Comparison of ENCODE assay signal across 8 cellular contexts in the genomic region with DNA sequence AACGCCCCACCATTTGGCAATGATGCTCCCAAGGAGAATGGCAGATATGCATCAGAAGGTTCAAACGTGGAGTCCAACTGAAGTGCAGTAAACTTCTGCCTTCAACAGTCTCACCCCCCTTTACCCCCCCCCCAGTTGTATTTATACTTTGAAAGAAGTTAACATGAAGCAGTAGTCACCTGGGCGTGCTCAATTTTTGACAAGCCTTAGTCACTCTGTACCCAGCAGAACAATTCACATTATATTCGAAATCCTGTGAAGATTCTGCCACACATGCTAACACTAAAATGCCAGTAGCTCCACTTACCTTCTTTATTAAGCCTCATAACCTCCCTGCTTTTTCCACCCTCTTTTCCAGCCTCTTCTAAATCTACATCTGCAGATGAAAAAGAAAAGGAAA. TPM values are rescaled to one million over a fixed set of nuclear protein-coding genes. Genes with fewer than 3 reads are reported as not detected.
DNase-seq lines count a peak whose midpoint lies in the region; ATAC-seq and TF ChIP-seq lines count a peak whose summit lies in the region.

No MANE protein-coding gene starts in this region.

- H3K4me1 Mint-ChIP-seq in activated CD4-positive, alpha-beta T cell treated with anti-CD3 and anti-CD28 coated beads for 36 hours: peaks cover 63% of the 10 kb centered on the region

- TF ChIP-seq POLR2A in suprapubic skin (IDR thresholded peaks at IDR 0.05): no peak

- H3K4me1 ChIP-seq in ascending aorta (peaks cover 3 to 4% of the 10 kb centered on the region in 2 donors), left lung (peaks cover 5 to 23% of the 10 kb centered on the region in 2 donors), suprapubic skin (peaks cover 34% of the 10 kb centered on the region)

- H3K4me3 ChIP-seq in ascending aorta: peak overlapping the region; percentile 75 to 99
- H3K4me3 ChIP-seq in left lung: peak overlapping the region; percentile 57 to 66
- H3K4me3 ChIP-seq in suprapubic skin: peak overlapping the region; percentile 58

- ATAC-seq in activated CD4-positive, alpha-beta T cell treated with anti-CD3 and anti-CD28 coated beads for 36 hours: no peak
- no peak for ATAC-seq in left lung
- ATAC-seq in HG03457 (IDR thresholded peaks at IDR 0.05; ENCODE audit: unreplicated experiment): no peak

- no peak for TF ChIP-seq CTCF in ascending aorta (IDR thresholded peaks at IDR 0.05)
- TF ChIP-seq CTCF in left lung (IDR thresholded peaks at IDR 0.05): no peak
- no peak for TF ChIP-seq CTCF in suprapubic skin (IDR thresholded peaks at IDR 0.05)
- no peak for TF ChIP-seq CTCF in GM10248 (IDR thresholded peaks at IDR 0.05; ENCODE audit: control extremely low read depth, extremely low read depth, low read depth, missing control alignments)

- H3K36me3 ChIP-seq in ascending aorta (no peaks in the 10 kb centered on the region), left lung (no peaks in the 10 kb centered on the region), suprapubic skin (no peaks in the 10 kb centered on the region)

- no peaks in the 10 kb centered on the region for H3K9me3 Mint-ChIP-seq in activated CD4-positive, alpha-beta T cell treated with anti-CD3 and anti-CD28 coated beads for 36 hours (ENCODE audit: low read depth)

- TF ChIP-seq EP300 in suprapubic skin (IDR thresholded peaks at IDR 0.05): no peak

- H3K27ac ChIP-seq in ascending aorta (peak overlapping the region; percentile 58 to 76), left lung (peak overlapping the region; percentile 76 to 78), suprapubic skin (no peak overlapping the region)

- peaks cover 5% of the 10 kb centered on the region for H3K36me3 Mint-ChIP-seq in activated CD4-positive, alpha-beta T cell treated with anti-CD3 and anti-CD28 coated beads for 36 hours (ENCODE audit: low read depth)

- peak overlapping the region; percentile 82 for H3K4me3 Mint-ChIP-seq in activated CD4-positive, alpha-beta T cell treated with anti-CD3 and anti-CD28 coated beads for 36 hours

- H3K27me3 ChIP-seq in ascending aorta (no peaks in the 10 kb centered on the region), left lung (peaks cover 0 to 17% of the 10 kb centered on the region in 2 donors), suprapubic skin (no peaks in the 10 kb centered on the region)

- no peak for DNase-seq in activated CD4-positive, alpha-beta T cell treated with anti-CD3 and anti-CD28 coated beads for 36 hours
- DNase-seq in activated CD4-positive, alpha-beta T cell treated with anti-CD3 and anti-CD28 coated beads for 1 hour: no peak
- DNase-seq in ascending aorta (ENCODE audit: low spot score in 2 of 2) (no peak), left lung (no peak), suprapubic skin (ENCODE audit: low spot score in 2 of 2) (no peak), GM10248 (ENCODE audit: extremely low spot score) (no peak)
- DNase-seq in stimulated activated CD4-positive, alpha-beta T cell treated with anti-CD3 and anti-CD28 coated beads, Interleukin-4, amount 100 ng/mL, for 24 hours: no peak

- POLR2A ChIA-PET in activated CD4-positive, alpha-beta T cell treated with anti-CD3 and anti-CD28 coated beads for 36 hours (lab: Charles Lee): interaction anchor here (0.7 kb wide), 1 partner anchor 66 kb away, joined by 4 read pairs; no protein-coding TSS in a partner anchor
- POLR2A ChIA-PET in GM10248 (lab: Yijun Ruan, JAX): no interaction called here

- peak overlapping the region; percentile 77 for H3K27ac Mint-ChIP-seq in activated CD4-positive, alpha-beta T cell treated with anti-CD3 and anti-CD28 coated beads for 36 hours

- H3K27me3 Mint-ChIP-seq in activated CD4-positive, alpha-beta T cell treated with anti-CD3 and anti-CD28 coated beads for 36 hours: peaks cover 3% of the 10 kb centered on the region

- CTCF ChIA-PET in activated CD4-positive, alpha-beta T cell treated with anti-CD3 and anti-CD28 coated beads for 36 hours (lab: Charles Lee): interaction anchor here (0.6 to 1.0 kb wide), 4 partner anchors 10 to 967 kb away, joined by 3 to 4 read pairs (median 4); no protein-coding TSS in a partner anchor
- CTCF ChIA-PET in GM10248 (lab: Yijun Ruan, JAX): interaction anchor here (0.9 kb wide), 1 partner anchor 107 kb away, joined by 3 read pairs; no protein-coding TSS in a partner anchor

- H3K9me3 ChIP-seq in ascending aorta (no peaks in the 10 kb centered on the region), left lung (no peaks in the 10 kb centered on the region), suprapubic skin (no peaks in the 10 kb centered on the region)

- intact Hi-C loops in activated CD4-positive, alpha-beta T cell treated with anti-CD3 and anti-CD28 coated beads for 36 hours (cut with DNase I, micrococcal nuclease): loop anchor here (2.0 to 5.0 kb wide), 7 partner anchors 27 to 223 kb away; no protein-coding TSS in a partner anchor
- intact Hi-C loops in ascending aorta (cut with DNase I): loop anchor here (5.0 to 10.0 kb wide), 6 partner anchors 132 to 1292 kb away; partner anchors contain the start of genes CCDC71L, HBP1 and PUS7
- intact Hi-C loops in left lung (cut with DNase I): no loop called here

- WGBS in suprapubic skin: 19% methylated on average over 4 of the region's 4 CpGs

RNA-seq across cellular contexts. Expression of gene ATXN7L1, which starts 0.9 kb away (rescaled TPM):
- total RNA-seq in activated CD4-positive, alpha-beta T cell treated with anti-CD3 and anti-CD28 coated beads for 36 hours: 10 to 100 TPM; 11.2 to 16.9 TPM
- total RNA-seq in ascending aorta: 7.5 TPM
- 10 to 100 TPM; 13.0 to 13.4 TPM for total RNA-seq in left lung
- 10 to 100 TPM; 14.8 to 35.6 (median 17.3) TPM for total RNA-seq in suprapubic skin

Comparison
In these comparisons a context has a peak if more than half of its experiments do, and no peak if none do; other contexts are left out.
1. intact Hi-C loops: an anchor here in activated CD4-positive, alpha-beta T cell treated with anti-CD3 and anti-CD28 coated beads for 36 hours (2.0 to 5.0 kb wide) and ascending aorta (5.0 to 10.0 kb wide); none called in left lung.